Comparison of ENCODE assay signal across 10 cellular contexts in the genomic region with DNA sequence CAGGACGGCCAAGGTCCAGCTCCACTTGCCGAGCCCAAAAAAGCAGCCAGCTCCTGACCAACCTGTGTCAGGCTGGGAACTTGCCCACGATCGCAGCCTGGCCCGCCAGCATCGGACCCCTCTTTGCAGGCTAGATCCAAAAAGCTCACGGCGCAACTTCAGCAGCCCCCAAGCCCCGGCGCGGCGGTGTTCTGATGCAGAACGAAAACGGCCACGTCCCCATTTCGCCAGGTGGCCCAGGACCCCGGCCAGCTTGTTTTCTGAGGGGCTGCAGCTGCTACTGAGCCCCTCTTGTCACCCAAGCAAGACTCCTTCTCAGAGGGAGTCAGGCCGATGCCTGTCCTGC. TPM values are rescaled to one million over a fixed set of nuclear protein-coding genes. Genes with fewer than 3 reads are reported as not detected.
DNase-seq lines count a peak whose midpoint lies in the region; ATAC-seq and TF ChIP-seq lines count a peak whose summit lies in the region.
"Had no signal": no experiment of that assay in that cellular context is flagged by ENCODE, and none has a peak within 500 bp of the region (broad histone marks: within the 10 kb centered on the region; RNA-seq: fewer than 3 reads in every experiment).

No MANE protein-coding gene starts in this region.

- peaks cover 32% of the 10 kb centered on the region for H3K4me1 Mint-ChIP-seq in activated CD4-positive, alpha-beta T cell treated with anti-CD3 and anti-CD28 coated beads for 36 hours

- intact Hi-C loops in activated CD4-positive, alpha-beta T cell treated with anti-CD3 and anti-CD28 coated beads for 36 hours (cut with DNase I, micrococcal nuclease): no loop called here
- intact Hi-C loops in adrenal gland (cut with DNase I): no loop called here

- H3K9ac ChIP-seq in liver (ENCODE audit: low read depth in 1 of 2, low read length in 2 of 2): peak overlapping the region in 1 of 2 donors; percentile 90

- H3K27ac Mint-ChIP-seq in activated CD4-positive, alpha-beta T cell treated with anti-CD3 and anti-CD28 coated beads for 36 hours: no peak overlapping the region

- H3K27me3 ChIP-seq in adrenal gland: no peaks in the 10 kb centered on the region
- no peaks in the 10 kb centered on the region for H3K27me3 ChIP-seq in liver (ENCODE audit: control insufficient read depth in 4 of 4, insufficient read depth in 4 of 4, low read length in 3 of 4)
- no peaks in the 10 kb centered on the region for H3K27me3 ChIP-seq in thoracic aorta (replicated peaks; ENCODE audit: insufficient read depth)

- CTCF ChIA-PET in activated CD4-positive, alpha-beta T cell treated with anti-CD3 and anti-CD28 coated beads for 36 hours (lab: Charles Lee): interaction anchor here (0.6 to 1.9 kb wide), 4 partner anchors 9 to 60 kb away, joined by 3 to 5 read pairs (median 4); no protein-coding TSS in a partner anchor

- no peak for TF ChIP-seq RAD21 in liver (IDR thresholded peaks at IDR 0.05)

- TF ChIP-seq CTCF in adrenal gland (IDR thresholded peaks at IDR 0.05) (no peak), liver (IDR thresholded peaks at IDR 0.05; ENCODE audit: low read depth, low read length, missing input control) (no peak), thoracic aorta (IDR thresholded peaks at IDR 0.05) (no peak)

- no peaks in the 10 kb centered on the region for H3K9me3 Mint-ChIP-seq in activated CD4-positive, alpha-beta T cell treated with anti-CD3 and anti-CD28 coated beads for 36 hours (ENCODE audit: low read depth)

- peak overlapping the region in 2 of 5 donors; percentile 90 to 99 for H3K27ac ChIP-seq in adrenal gland
- H3K27ac ChIP-seq in liver (ENCODE audit: low read depth in 1 of 2, low read length in 2 of 2): no peak overlapping the region
- no peak overlapping the region for H3K27ac ChIP-seq in thoracic aorta

- no peak for DNase-seq in activated CD4-positive, alpha-beta T cell treated with anti-CD3 and anti-CD28 coated beads for 36 hours
- no peak for DNase-seq in activated CD4-positive, alpha-beta T cell treated with anti-CD3 and anti-CD28 coated beads, Interleukin-2, amount 50 U/mL, for 48 hours
- DNase-seq in adrenal gland (no peak), thoracic aorta (ENCODE audit: low spot score) (no peak)
- DNase-seq in NK-92 treated with Interleukin-12 subunit alpha and Interleukin-12 subunit beta, amount 100 ng/mL, for 24 hours (lab: John Stamatoyannopoulos, UW): no peak
- DNase-seq: activated CD8-positive, alpha-beta memory T cell treated with anti-CD3 and anti-CD28 coated beads, Interleukin-2, amount 50 U/mL, for 48 hours; AML-193 had no signal

- H3K36me3 ChIP-seq in adrenal gland (replicated peaks in 1 of 2): no peaks in the 10 kb centered on the region
- H3K36me3 ChIP-seq in liver (ENCODE audit: control insufficient read depth in 4 of 4, insufficient read depth in 3 of 4, low read depth in 1 of 4, low read length in 3 of 4): no peaks in the 10 kb centered on the region
- H3K36me3 ChIP-seq in thoracic aorta: peaks cover under 1% of the 10 kb centered on the region

- peak overlapping the region; percentile 94 for H3K4me3 Mint-ChIP-seq in activated CD4-positive, alpha-beta T cell treated with anti-CD3 and anti-CD28 coated beads for 36 hours

- 47 to 60% (median 56%) methylated on average over 4 to 18 of the region's 18 CpGs; no CpG with 5 or more reads in 1 of the 4 donors for WGBS in adrenal gland, 4 donors
- 62% methylated on average over 18 of the region's 18 CpGs for WGBS in liver

- POLR2A ChIA-PET in activated CD4-positive, alpha-beta T cell treated with anti-CD3 and anti-CD28 coated beads for 36 hours (lab: Charles Lee): interaction anchor here (0.6 to 0.9 kb wide), 3 partner anchors 10 to 249 kb away, joined by 3 to 4 read pairs (median 3); a partner anchor contains a TSS

- H3K36me3 Mint-ChIP-seq in activated CD4-positive, alpha-beta T cell treated with anti-CD3 and anti-CD28 coated beads for 36 hours (ENCODE audit: low read depth): peaks cover 7% of the 10 kb centered on the region

- H3K4me1 ChIP-seq in adrenal gland (replicated peaks in 1 of 2): peaks cover 27 to 51% of the 10 kb centered on the region in 2 donors
- peaks cover 30 to 49% (median 39%) of the 10 kb centered on the region in 4 donors for H3K4me1 ChIP-seq in liver (ENCODE audit: control insufficient read depth in 4 of 4, insufficient read depth in 4 of 4, low read length in 3 of 4)
- peaks cover 55 to 65% of the 10 kb centered on the region in 2 donors for H3K4me1 ChIP-seq in thoracic aorta (ENCODE audit: control insufficient read depth in 1 of 2, low read depth in 2 of 2)

- no peak for ATAC-seq in activated CD4-positive, alpha-beta T cell treated with anti-CD3 and anti-CD28 coated beads for 36 hours
- ATAC-seq in thoracic aorta (ENCODE audit: insufficient number of reproducible peaks, low FRiP score, low read depth) (no peak), HG02571 (IDR thresholded peaks at IDR 0.05; ENCODE audit: unreplicated experiment) (no peak), HG03565 (IDR thresholded peaks at IDR 0.05; ENCODE audit: unreplicated experiment) (no peak)

- peak overlapping the region in 3 of 4 donors; percentile 62 to 99 (median 90) for H3K4me3 ChIP-seq in adrenal gland
- peak overlapping the region; percentile 78 to 97 (median 89) for H3K4me3 ChIP-seq in liver (ENCODE audit: low read depth in 1 of 3, low read length in 3 of 3)
- H3K4me3 ChIP-seq in thoracic aorta: peak overlapping the region; percentile 84

- no peaks in the 10 kb centered on the region for H3K9me3 ChIP-seq in adrenal gland (replicated peaks in 1 of 3)
- no peaks in the 10 kb centered on the region for H3K9me3 ChIP-seq in liver (ENCODE audit: control insufficient read depth in 4 of 4, low read length in 3 of 4)
- H3K9me3 ChIP-seq in thoracic aorta: no peaks in the 10 kb centered on the region

- no peaks in the 10 kb centered on the region for H3K27me3 Mint-ChIP-seq in activated CD4-positive, alpha-beta T cell treated with anti-CD3 and anti-CD28 coated beads for 36 hours

- no peak for TF ChIP-seq POLR2A in adrenal gland (IDR thresholded peaks at IDR 0.05)

TF ChIP-seq in liver, 16 proteins besides CTCF, POLR2A, EP300 and RAD21 (continues in another document):
- TF ChIP-seq HNF4A (conservative IDR thresholded peaks at IDR 0.05): no peak
- TF ChIP-seq GABPA (IDR thresholded peaks at IDR 0.05 in 1 of 2, conservative IDR thresholded peaks at IDR 0.05 in 1 of 2): no peak
- TF ChIP-seq, protein P1, sequence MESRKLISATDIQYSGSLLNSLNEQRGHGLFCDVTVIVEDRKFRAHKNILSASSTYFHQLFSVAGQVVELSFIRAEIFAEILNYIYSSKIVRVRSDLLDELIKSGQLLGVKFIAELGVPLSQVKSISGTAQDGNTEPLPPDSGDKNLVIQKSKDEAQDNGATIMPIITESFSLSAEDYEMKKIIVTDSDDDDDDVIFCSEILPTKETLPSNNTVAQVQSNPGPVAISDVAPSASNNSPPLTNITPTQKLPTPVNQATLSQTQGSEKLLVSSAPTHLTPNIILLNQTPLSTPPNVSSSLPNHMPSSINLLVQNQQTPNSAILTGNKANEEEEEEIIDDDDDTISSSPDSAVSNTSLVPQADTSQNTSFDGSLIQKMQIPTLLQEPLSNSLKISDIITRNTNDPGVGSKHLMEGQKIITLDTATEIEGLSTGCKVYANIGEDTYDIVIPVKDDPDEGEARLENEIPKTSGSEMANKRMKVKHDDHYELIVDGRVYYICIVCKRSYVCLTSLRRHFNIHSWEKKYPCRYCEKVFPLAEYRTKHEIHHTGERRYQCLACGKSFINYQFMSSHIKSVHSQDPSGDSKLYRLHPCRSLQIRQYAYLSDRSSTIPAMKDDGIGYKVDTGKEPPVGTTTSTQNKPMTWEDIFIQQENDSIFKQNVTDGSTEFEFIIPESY (IDR thresholded peaks at IDR 0.05): no peak
- TF ChIP-seq, protein P2, sequence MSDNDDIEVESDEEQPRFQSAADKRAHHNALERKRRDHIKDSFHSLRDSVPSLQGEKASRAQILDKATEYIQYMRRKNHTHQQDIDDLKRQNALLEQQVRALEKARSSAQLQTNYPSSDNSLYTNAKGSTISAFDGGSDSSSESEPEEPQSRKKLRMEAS (IDR thresholded peaks at IDR 0.05): no peak
- no peak for TF ChIP-seq RXRA (IDR thresholded peaks at IDR 0.05)
- no peak for TF ChIP-seq FOXA1 (IDR thresholded peaks at IDR 0.05)
- TF ChIP-seq YY1 (IDR thresholded peaks at IDR 0.05): no peak
- TF ChIP-seq JUND (IDR thresholded peaks at IDR 0.05): no peak
- no peak for TF ChIP-seq HNF4G (IDR thresholded peaks at IDR 0.05)

RNA-seq across cellular contexts. Expression of a gene that starts 1.3 kb away (rescaled TPM):
- total RNA-seq in activated CD4-positive, alpha-beta T cell treated with anti-CD3 and anti-CD28 coated beads for 36 hours: 100 to 1,000 TPM; 106 to 128 TPM
- total RNA-seq in adrenal gland (100 to 1,000 TPM; 126 to 308 (median 202) TPM), liver (10 to 100 TPM; 34.3 to 80.3 TPM), thoracic aorta (100 to 1,000 TPM; 183 to 267 TPM)
- polyA plus RNA-seq in adrenal gland (100 to 1,000 TPM in 2 of 3 donors, 10 to 100 TPM in 1; 79.4 to 743 (median 370) TPM), liver (10 to 100 TPM; 29.7 to 99.3 TPM)

RNA-seq across cellular contexts. Expression of a gene that starts 1.7 kb away (rescaled TPM):
- total RNA-seq in activated CD4-positive, alpha-beta T cell treated with anti-CD3 and anti-CD28 coated beads for 36 hours: not detected
- total RNA-seq in adrenal gland (not detected), liver (not detected), thoracic aorta (not detected)
- polyA plus RNA-seq in adrenal gland (not detected), liver (not detected)

RNA-seq across cellular contexts. Expression of a gene that starts 6.8 kb away (rescaled TPM):
- total RNA-seq in activated CD4-positive, alpha-beta T cell treated with anti-CD3 and anti-CD28 coated beads for 36 hours: 100 to 1,000 TPM; 108 to 130 TPM
- total RNA-seq in adrenal gland (10 to 100 TPM; 24.2 to 64.9 (median 42.7) TPM), liver (10 to 100 TPM; 31.0 to 38.4 TPM), thoracic aorta (100 to 1,000 TPM in 1 of 2 donors, 10 to 100 TPM in 1; 96.9 to 193 TPM)
- polyA plus RNA-seq in adrenal gland (10 to 100 TPM; 11.2 to 60.8 (median 52.5) TPM), liver (10 to 100 TPM; 10.1 to 22.6 TPM)

RNA-seq across cellular contexts. Expression of a gene that starts 19.4 kb away (rescaled TPM):
- under 1 TPM in 1 of 2 experiments, not detected in 1; 0.09 TPM for total RNA-seq in activated CD4-positive, alpha-beta T cell treated with anti-CD3 and anti-CD28 coated beads for 36 hours
- total RNA-seq in adrenal gland (under 1 TPM in 3 of 8 donors, not detected in 5; 0.08 to 0.18 (median 0.14) TPM), liver (under 1 TPM in 1 of 2 donors, not detected in 1; 0.05 TPM), thoracic aorta (under 1 TPM in 1 of 2 donors, not detected in 1; 0.14 TPM)
- polyA plus RNA-seq in adrenal gland (under 1 TPM in 1 of 3 donors, not detected in 2; 0.24 TPM), liver (not detected)

RNA-seq across cellular contexts. Expression of a gene that starts 20.3 kb away (rescaled TPM):
- total RNA-seq in activated CD4-positive, alpha-beta T cell treated with anti-CD3 and anti-CD28 coated beads for 36 hours: 10 to 100 TPM; 14.4 to 16.9 TPM
- total RNA-seq in adrenal gland (10 to 100 TPM in 7 of 8 donors, 1 to 10 TPM in 1; 8.8 to 23.2 (median 18.8) TPM), liver (10 to 100 TPM in 1 of 2 donors, 1 to 10 TPM in 1; 5.3 to 60.9 TPM), thoracic aorta (1 to 10 TPM; 6.0 to 7.0 TPM)
- polyA plus RNA-seq in adrenal gland (100 to 1,000 TPM in 1 of 3 donors, 10 to 100 TPM in 1, 1 to 10 TPM in 1; 2.1 to 109 (median 28.7) TPM), liver (1 to 10 TPM; 3.0 to 4.4 TPM)
